15 cellular contexts compared by ENCODE assay signal in genomic region chr2:203683421-203683820, GRCh38. TPM values are rescaled to one million over a fixed set of nuclear protein-coding genes. Genes with fewer than 3 reads are reported as not detected.
DNase-seq lines count a peak whose midpoint lies in the region; ATAC-seq and TF ChIP-seq lines count a peak whose summit lies in the region.
"Had no signal": no experiment of that assay in that cellular context is flagged by ENCODE, and none has a peak within 500 bp of the region (broad histone marks: within the 10 kb centered on the region; RNA-seq: fewer than 3 reads in every experiment).

No MANE protein-coding gene starts in this region.

- H3K79me2 ChIP-seq in PC-3 (ENCODE audit: low read length), result no peaks in the 10 kb centered on the region

- CTCF ChIA-PET in PC-3 (lab: Charles Lee), result no interaction called here

- H3K27ac ChIP-seq in PC-3 (ENCODE audit: low read length) (peak overlapping the region; percentile 59), coronary artery (peak overlapping the region; percentile 70 to 88), mucosa of rectum (ENCODE audit: low read depth in 2 of 2, low read length in 2 of 2) (peak overlapping the region; percentile 3 to 5), thyroid gland (peak overlapping the region; percentile 37 to 63 (median 54))

- DNase-seq in PC-3 (no peak), coronary artery (ENCODE audit: low spot score) (no peak), thyroid gland (no peak), cerebellar cortex (ENCODE audit: low spot score) (no peak), DMS53 (lab: John Stamatoyannopoulos, UW) (no peak), DMS153 treated with DMSO at 0.1 percent for 48 hours (lab: John Stamatoyannopoulos, UW; ENCODE audit: unreplicated experiment) (no peak)
- no peak for DNase-seq in stimulated activated CD4-positive, alpha-beta T cell treated with anti-CD3 and anti-CD28 coated beads, Interleukin-4, amount 100 ng/mL, for 4 hours
- DNase-seq: activated gamma-delta T cell treated with Interleukin-2 at 50 U/mL for 16 hours; DND-41; effector memory CD4-positive, alpha-beta T cell; naive thymus-derived CD4-positive, alpha-beta T cell; NCI-H1105 had no signal

- TF ChIP-seq POLR2A in thyroid gland (IDR thresholded peaks at IDR 0.05), result no peak

- no peaks in the 10 kb centered on the region for H3K9me2 ChIP-seq in PC-3 (replicated peaks; ENCODE audit: low read length)

- H3K27me3 ChIP-seq in PC-3 (ENCODE audit: low read length), result no peaks in the 10 kb centered on the region
- H3K27me3 ChIP-seq in mucosa of rectum (ENCODE audit: control insufficient read depth in 2 of 2, insufficient read depth in 2 of 2, low read length in 2 of 2), result no peaks in the 10 kb centered on the region
- H3K27me3 ChIP-seq in thyroid gland, result no peaks in the 10 kb centered on the region

- H3K4me2 ChIP-seq in PC-3 (ENCODE audit: low read length), result no peak overlapping the region

- no peak for ATAC-seq in PC-3

- no peak overlapping the region for H3K9ac ChIP-seq in PC-3 (ENCODE audit: low read length)
- H3K9ac ChIP-seq in mucosa of rectum (ENCODE audit: low read depth in 1 of 2, low read length in 2 of 2), result no peak overlapping the region

- no peak overlapping the region for H2AFZ ChIP-seq in PC-3 (ENCODE audit: low read length)

- POLR2A ChIA-PET in PC-3 (lab: Charles Lee; ENCODE audit: unreplicated experiment), result no interaction called here

- TF ChIP-seq CTCF in PC-3 (conservative IDR thresholded peaks at IDR 0.05; ENCODE audit: low read depth, low read length) (no peak), coronary artery (IDR thresholded peaks at IDR 0.05) (no peak), thyroid gland (IDR thresholded peaks at IDR 0.05) (no peak)

- H3K36me3 ChIP-seq in PC-3 (ENCODE audit: low read depth, low read length) (no peaks in the 10 kb centered on the region), mucosa of rectum (ENCODE audit: control insufficient read depth in 2 of 2, insufficient read depth in 2 of 2, low read length in 2 of 2) (no peaks in the 10 kb centered on the region), thyroid gland (no peaks in the 10 kb centered on the region)

- intact Hi-C loops in PC-3 (cut with micrococcal nuclease) (no loop called here), thyroid gland (cut with DNase I) (no loop called here)

- WGBS in thyroid gland, 2 donors, result 79 to 81% methylated on average over 4 of the region's 4 CpGs

- no peak overlapping the region for H3K4me3 ChIP-seq in PC-3 (ENCODE audit: low read length)
- no peak overlapping the region for H3K4me3 ChIP-seq in coronary artery
- no peak overlapping the region for H3K4me3 ChIP-seq in mucosa of rectum (ENCODE audit: low read length in 2 of 2)
- H3K4me3 ChIP-seq in thyroid gland (replicated peaks in 1 of 3), result no peak overlapping the region

- H3K9me3 ChIP-seq in PC-3 (ENCODE audit: low read length), result no peaks in the 10 kb centered on the region
- H3K9me3 ChIP-seq in mucosa of rectum (ENCODE audit: control insufficient read depth in 2 of 2, low read length in 2 of 2), result no peaks in the 10 kb centered on the region
- no peaks in the 10 kb centered on the region for H3K9me3 ChIP-seq in thyroid gland

- H3F3A ChIP-seq in PC-3 (ENCODE audit: low read length, unreplicated experiment), result no peaks in the 10 kb centered on the region

- H4K20me1 ChIP-seq in PC-3 (ENCODE audit: low read length), result no peaks in the 10 kb centered on the region

- peaks cover 37% of the 10 kb centered on the region for H3K4me1 ChIP-seq in PC-3 (ENCODE audit: insufficient read depth, low read length)
- H3K4me1 ChIP-seq in mucosa of rectum (ENCODE audit: control insufficient read depth in 2 of 2, insufficient read depth in 2 of 2, low read length in 2 of 2), result no peaks in the 10 kb centered on the region
- peaks cover 15 to 38% of the 10 kb centered on the region in 2 donors for H3K4me1 ChIP-seq in thyroid gland

- no TSS peak for BruUV-seq in PC-3 (replicated peaks; lab: Mats Ljungman, UMichigan)

RNA-seq across cellular contexts. Expression of gene CD28, which starts 23.0 kb away (rescaled TPM):
- total RNA-seq in PC-3 (2014; rRNA removed) (not detected in 2 replicates), thyroid gland (1 to 10 TPM in 1 of 4 donors, under 1 TPM in 3; 0.20 to 1.3 (median 0.51) TPM)
- total RNA-seq: H4, renal cortical epithelial cell had no signal

Comparison
In these comparisons a context has a peak if more than half of its experiments do, and no peak if none do; other contexts are left out.
1. H3K27ac ChIP-seq: peak in every context shown above with its lines; median percentile 79 in coronary artery; 59 in PC-3; 54 in thyroid gland; 4 in mucosa of rectum.